Comparison of ENCODE assay signal across 16 cellular contexts in the genomic region with DNA sequence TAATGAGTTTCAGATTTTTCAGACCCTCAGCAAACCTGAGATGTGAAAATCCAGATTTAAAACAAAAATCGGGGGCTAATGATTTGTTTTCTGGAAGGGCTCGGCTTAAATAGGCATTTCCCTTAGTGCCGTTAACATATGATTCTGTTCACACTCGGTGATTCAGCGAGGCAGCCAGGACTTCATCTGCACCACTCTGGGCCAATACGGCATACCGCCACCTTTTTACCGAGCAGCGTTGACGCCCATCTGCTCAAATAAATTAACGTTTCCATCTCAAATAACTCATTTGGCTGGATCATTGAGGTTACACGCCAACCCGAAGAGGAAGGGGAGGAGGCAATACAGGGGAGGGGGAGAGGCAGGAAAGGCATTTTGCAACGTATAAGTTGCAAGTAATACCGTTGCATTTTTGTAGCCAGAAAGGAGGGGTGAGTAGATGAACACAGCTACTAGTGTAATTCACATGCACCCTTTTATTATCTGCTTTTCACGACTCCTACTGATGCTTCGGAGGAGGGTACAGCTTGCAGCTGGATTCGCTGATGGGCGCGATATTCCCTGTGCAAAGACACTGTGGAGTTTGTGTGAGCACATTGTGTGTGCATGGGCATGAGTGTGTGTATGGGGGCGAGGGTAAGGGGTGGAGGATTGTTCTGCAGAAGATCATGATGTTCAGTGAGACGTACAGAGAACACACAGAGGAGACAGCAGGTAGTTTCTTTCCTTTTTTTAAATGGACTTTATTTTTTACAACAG. TPM values are rescaled to one million over a fixed set of nuclear protein-coding genes. Genes with fewer than 3 reads are reported as not detected.
A peak's percentile ranks its signal among the peaks of the same experiment; 100 is the strongest.
DNase-seq lines count a peak whose midpoint lies in the region; ATAC-seq and TF ChIP-seq lines count a peak whose summit lies in the region.
"Had no signal": no experiment of that assay in that cellular context is flagged by ENCODE, and none has a peak within 500 bp of the region (broad histone marks: within the 10 kb centered on the region; RNA-seq: fewer than 3 reads in every experiment).

No MANE protein-coding gene starts in this region.

- H3K27ac Mint-ChIP-seq in activated CD4-positive, alpha-beta T cell treated with anti-CD3 and anti-CD28 coated beads, Interleukin-2, amount 10 ng/mL, durations not matched to agents 24 days and 14 days = no peak overlapping the region
- H3K27ac Mint-ChIP-seq: activated B cell treated with CpG ODN at 0.5 μM for 24 hours had no signal

- no peak overlapping the region for H3K27ac ChIP-seq in subcutaneous abdominal adipose tissue (ENCODE audit: low read depth, low read length)

- ATAC-seq in HG03432 (IDR thresholded peaks at IDR 0.05; ENCODE audit: unreplicated experiment) = no peak
- ATAC-seq in HG02852 (IDR thresholded peaks at IDR 0.05; ENCODE audit: unreplicated experiment) = no peak

- intact Hi-C loops in activated CD4-positive, alpha-beta T cell treated with anti-CD3 and anti-CD28 coated beads, Interleukin-2, amount 10 ng/mL, durations not matched to agents 24 days and 14 days (cut with micrococcal nuclease) = loop anchor here (5.0 kb wide), 1 partner anchor 608 kb away; no protein-coding TSS in a partner anchor

- H3K4me3 ChIP-seq in fibroblast of pulmonary artery (replicated peaks; ENCODE audit: low read depth, low read length) (peak overlapping the region; percentile 32), subcutaneous abdominal adipose tissue (ENCODE audit: low read depth in 1 of 5, low read length in 5 of 5) (peak overlapping the region in 4 of 5 donors; percentile 13 to 40 (median 24))
- H3K4me3 ChIP-seq: lung had no signal

- peaks cover 0 to 2% (median 0%) of the 10 kb centered on the region in 5 donors for H3K27me3 ChIP-seq in subcutaneous abdominal adipose tissue (ENCODE audit: control insufficient read depth in 5 of 5, insufficient read depth in 4 of 5, low read length in 5 of 5)

- no peaks in the 10 kb centered on the region for H3K36me3 Mint-ChIP-seq in activated CD4-positive, alpha-beta T cell treated with anti-CD3 and anti-CD28 coated beads, Interleukin-2, amount 10 ng/mL, durations not matched to agents 24 days and 14 days (ENCODE audit: low read depth)

- H3K4me3 Mint-ChIP-seq in activated CD4-positive, alpha-beta T cell treated with anti-CD3 and anti-CD28 coated beads, Interleukin-2, amount 10 ng/mL, durations not matched to agents 24 days and 14 days = no peak overlapping the region
- H3K4me3 Mint-ChIP-seq: activated B cell treated with CpG ODN at 0.5 μM for 24 hours had no signal

- no peaks in the 10 kb centered on the region for H3K9me3 ChIP-seq in subcutaneous abdominal adipose tissue (ENCODE audit: control insufficient read depth in 5 of 5, low read length in 5 of 5)
- H3K9me3 ChIP-seq: SK-N-SH had no signal

- no peak for TF ChIP-seq CTCF in fibroblast of pulmonary artery (IDR thresholded peaks at IDR 0.05; ENCODE audit: low read length, missing control alignments)

- peaks cover 8 to 35% (median 29%) of the 10 kb centered on the region in 5 donors for H3K4me1 ChIP-seq in subcutaneous abdominal adipose tissue (ENCODE audit: control insufficient read depth in 5 of 5, insufficient read depth in 5 of 5, low read length in 5 of 5)

- H3K27me3 Mint-ChIP-seq in activated CD4-positive, alpha-beta T cell treated with anti-CD3 and anti-CD28 coated beads, Interleukin-2, amount 10 ng/mL, durations not matched to agents 24 days and 14 days = peaks cover 6% of the 10 kb centered on the region

- H3K4me1 Mint-ChIP-seq in activated CD4-positive, alpha-beta T cell treated with anti-CD3 and anti-CD28 coated beads, Interleukin-2, amount 10 ng/mL, durations not matched to agents 24 days and 14 days = peaks cover 15% of the 10 kb centered on the region

- H3K9ac ChIP-seq in subcutaneous abdominal adipose tissue (ENCODE audit: low read length in 5 of 5) = no peak overlapping the region
- H3K9ac ChIP-seq: SK-N-SH had no signal

- H3K36me3 ChIP-seq in subcutaneous abdominal adipose tissue (ENCODE audit: control insufficient read depth in 5 of 5, insufficient read depth in 5 of 5, low read length in 5 of 5) = no peaks in the 10 kb centered on the region

- DNase-seq in activated CD4-positive, alpha-beta T cell treated with anti-CD3 and anti-CD28 coated beads, Interleukin-2, amount 10 ng/mL, durations not matched to agents 24 days and 14 days = peak; percentile 52
- no peak for DNase-seq in activated CD4-positive, alpha-beta T cell treated with anti-CD3 and anti-CD28 coated beads for 4 hours
- DNase-seq in NCI-H446 treated with DMSO at 0.1 percent for 48 hours (lab: John Stamatoyannopoulos, UW) = peak; percentile 85
- DNase-seq in fibroblast of pulmonary artery (ENCODE audit: low read depth) = peak; percentile 32
- no peak for DNase-seq in COLO668 (lab: John Stamatoyannopoulos, UW; ENCODE audit: unreplicated experiment)
- DNase-seq: activated B cell treated with CpG ODN at 0.5 μM for 24 hours; activated T-cell treated with anti-CD3 and anti-CD28 coated beads for 4 hours; DMS79 treated with DMSO at 0.1 percent for 48 hours; effector CD8-positive, alpha-beta T cell; NCI-H82; occipital lobe; SK-N-SH had no signal

- H3K9me3 Mint-ChIP-seq in activated CD4-positive, alpha-beta T cell treated with anti-CD3 and anti-CD28 coated beads, Interleukin-2, amount 10 ng/mL, durations not matched to agents 24 days and 14 days = no peaks in the 10 kb centered on the region
- H3K9me3 Mint-ChIP-seq: activated B cell treated with CpG ODN at 0.5 μM for 24 hours had no signal

RNA-seq across cellular contexts. Expression of gene MAP1LC3B2, which starts 45.9 kb away (rescaled TPM):
- 0.68 TPM in 1 of 2 replicates, not detected in the other for total RNA-seq in activated CD4-positive, alpha-beta T cell treated with anti-CD3 and anti-CD28 coated beads, Interleukin-2, amount 10 ng/mL, durations not matched to agents 24 days and 14 days

Comparison
In these comparisons a context has a peak if more than half of its experiments do, and no peak if none do; other contexts are left out.
1. DNase-seq: peak in activated CD4-positive, alpha-beta T cell treated with anti-CD3 and anti-CD28 coated beads, Interleukin-2, amount 10 ng/mL, durations not matched to agents 24 days and 14 days (single experiment), NCI-H446 treated with DMSO at 0.1 percent for 48 hours (single experiment) and fibroblast of pulmonary artery (single experiment); none in activated CD4-positive, alpha-beta T cell treated with anti-CD3 and anti-CD28 coated beads for 4 hours (0 of 2) and COLO668 (single experiment).